16 cellular contexts compared by ENCODE assay signal in genomic region chr5:144254552-144254951, GRCh38.
DNase-seq lines count a peak whose midpoint lies in the region; ATAC-seq and TF ChIP-seq lines count a peak whose summit lies in the region.
"Had no signal": no experiment of that assay in that cellular context is flagged by ENCODE, and none has a peak within 500 bp of the region (broad histone marks: within the 10 kb centered on the region; RNA-seq: fewer than 3 reads in every experiment).

No MANE protein-coding gene starts in this region.

- H3K27ac ChIP-seq in left lung = no peak overlapping the region
- H3K27ac ChIP-seq in upper lobe of right lung = no peak overlapping the region
- H3K27ac ChIP-seq: GM23248 had no signal

- intact Hi-C loops in activated naive CD4-positive, alpha-beta T cell treated with anti-CD3 and anti-CD28 coated beads for 36 hours (cut with micrococcal nuclease) = no loop called here
- intact Hi-C loops in left lung (cut with DNase I) (no loop called here), upper lobe of right lung (cut with DNase I) (no loop called here)

- H3K27me3 ChIP-seq in left lung (no peaks in the 10 kb centered on the region), upper lobe of right lung (no peaks in the 10 kb centered on the region)

- peaks cover 7% of the 10 kb centered on the region for H3K27me3 Mint-ChIP-seq in activated naive CD4-positive, alpha-beta T cell treated with anti-CD3 and anti-CD28 coated beads, Interleukin-2, amount 50 U/mL, for 24 hours
- peaks cover 6% of the 10 kb centered on the region for H3K27me3 Mint-ChIP-seq in activated naive CD4-positive, alpha-beta T cell treated with anti-CD3 and anti-CD28 coated beads for 36 hours (ENCODE audit: low read depth)

- H3K27ac Mint-ChIP-seq in activated naive CD4-positive, alpha-beta T cell treated with anti-CD3 and anti-CD28 coated beads, Interleukin-2, amount 50 U/mL, for 24 hours = peak overlapping the region; percentile 31
- H3K27ac Mint-ChIP-seq in activated naive CD4-positive, alpha-beta T cell treated with anti-CD3 and anti-CD28 coated beads for 36 hours = no peak overlapping the region
- H3K27ac Mint-ChIP-seq: CD4-positive, alpha-beta memory T cell had no signal

- no peak for DNase-seq in activated naive CD4-positive, alpha-beta T cell treated with anti-CD3 and anti-CD28 coated beads for 36 hours
- peak; percentile 44 for DNase-seq in NCI-H2029 treated with DMSO at 0.1 percent for 48 hours (lab: John Stamatoyannopoulos, UW)
- DNase-seq in left lung = no peak
- no peak for DNase-seq in upper lobe of right lung
- DNase-seq in DMS79 treated with DMSO at 0.1 percent for 48 hours (lab: John Stamatoyannopoulos, UW) = no peak
- no peak for DNase-seq in activated CD4-positive, alpha-beta T cell treated with anti-CD3 and anti-CD28 coated beads, Interleukin-2, amount 50 U/mL, for 48 hours
- DNase-seq: C1 segment of cervical spinal cord; Calu3; CD4-positive, alpha-beta memory T cell; COR-L47; DMS79; GM23248; H7; HCEC 1CT had no signal

- no peaks in the 10 kb centered on the region for H3K4me1 Mint-ChIP-seq in activated naive CD4-positive, alpha-beta T cell treated with anti-CD3 and anti-CD28 coated beads, Interleukin-2, amount 50 U/mL, for 24 hours
- H3K4me1 Mint-ChIP-seq in activated naive CD4-positive, alpha-beta T cell treated with anti-CD3 and anti-CD28 coated beads for 36 hours (ENCODE audit: low read depth) = no peaks in the 10 kb centered on the region
- H3K4me1 Mint-ChIP-seq: CD4-positive, alpha-beta memory T cell had no signal

- CTCF ChIA-PET in activated naive CD4-positive, alpha-beta T cell treated with anti-CD3 and anti-CD28 coated beads for 36 hours (lab: Charles Lee) = no interaction called here

- H3K4me3 ChIP-seq in left lung (no peak overlapping the region), upper lobe of right lung (no peak overlapping the region)
- H3K4me3 ChIP-seq: GM23248 had no signal

- no peaks in the 10 kb centered on the region for H3K9me3 Mint-ChIP-seq in activated naive CD4-positive, alpha-beta T cell treated with anti-CD3 and anti-CD28 coated beads, Interleukin-2, amount 50 U/mL, for 24 hours
- no peaks in the 10 kb centered on the region for H3K9me3 Mint-ChIP-seq in activated naive CD4-positive, alpha-beta T cell treated with anti-CD3 and anti-CD28 coated beads for 36 hours
- H3K9me3 Mint-ChIP-seq: CD4-positive, alpha-beta memory T cell had no signal

- TF ChIP-seq CTCF in left lung (IDR thresholded peaks at IDR 0.05) = no peak
- TF ChIP-seq CTCF in upper lobe of right lung (IDR thresholded peaks at IDR 0.05) = no peak

- H3K36me3 ChIP-seq in left lung = no peaks in the 10 kb centered on the region
- H3K36me3 ChIP-seq in upper lobe of right lung = no peaks in the 10 kb centered on the region

- ATAC-seq in left lung (peak; percentile 85), upper lobe of right lung (peak; percentile 60), GM18519 (IDR thresholded peaks at IDR 0.05; ENCODE audit: low FRiP score, unreplicated experiment) (no peak)

- H3K4me3 Mint-ChIP-seq in activated naive CD4-positive, alpha-beta T cell treated with anti-CD3 and anti-CD28 coated beads, Interleukin-2, amount 50 U/mL, for 24 hours = no peak overlapping the region
- no peak overlapping the region for H3K4me3 Mint-ChIP-seq in activated naive CD4-positive, alpha-beta T cell treated with anti-CD3 and anti-CD28 coated beads for 36 hours
- H3K4me3 Mint-ChIP-seq: CD4-positive, alpha-beta memory T cell had no signal

- H3K36me3 Mint-ChIP-seq in activated naive CD4-positive, alpha-beta T cell treated with anti-CD3 and anti-CD28 coated beads, Interleukin-2, amount 50 U/mL, for 24 hours = no peaks in the 10 kb centered on the region
- H3K36me3 Mint-ChIP-seq in activated naive CD4-positive, alpha-beta T cell treated with anti-CD3 and anti-CD28 coated beads for 36 hours (ENCODE audit: low read depth) = no peaks in the 10 kb centered on the region
- H3K36me3 Mint-ChIP-seq: CD4-positive, alpha-beta memory T cell had no signal

- H3K9me3 ChIP-seq in left lung = no peaks in the 10 kb centered on the region
- H3K9me3 ChIP-seq in upper lobe of right lung = no peaks in the 10 kb centered on the region

- H3K4me1 ChIP-seq in left lung = no peaks in the 10 kb centered on the region
- H3K4me1 ChIP-seq in upper lobe of right lung = no peaks in the 10 kb centered on the region
